10 cellular contexts compared by ENCODE assay signal in genomic region chr1:183600136-183600535, GRCh38. TPM values are rescaled to one million over a fixed set of nuclear protein-coding genes. Genes with fewer than 3 reads are reported as not detected.
DNase-seq lines count a peak whose midpoint lies in the region; ATAC-seq, FAIRE-seq and TF ChIP-seq lines count a peak whose summit lies in the region.
"Had no signal": no experiment of that assay in that cellular context is flagged by ENCODE, and none has a peak within 500 bp of the region (broad histone marks: within the 10 kb centered on the region; RNA-seq: fewer than 3 reads in every experiment).

No MANE protein-coding gene starts in this region.

- H3K9me1 ChIP-seq in keratinocyte (ENCODE audit: control insufficient read depth, extremely low read depth, insufficient read depth, low read length): no peaks in the 10 kb centered on the region

- dilution Hi-C loops in keratinocyte (cut with MboI; ENCODE audit: extremely low pct_ligation_motif_present, low sequenced_read_pairs): no loop called here

- FAIRE-seq in keratinocyte (lab: Jason Lieb, UNC): peak; percentile 57

- no peak overlapping the region for H3K4me2 ChIP-seq in keratinocyte (ENCODE audit: control insufficient read depth, extremely low read depth, insufficient read depth, low read depth, low read length)

- H3K27me3 ChIP-seq in keratinocyte (ENCODE audit: control insufficient read depth, extremely low read depth, insufficient read depth, low read length): no peaks in the 10 kb centered on the region

- H2AFZ ChIP-seq in keratinocyte (ENCODE audit: control insufficient read depth, low read length): no peak overlapping the region

- TF ChIP-seq CTCF in astrocyte of the cerebellum (IDR thresholded peaks at IDR 0.05; ENCODE audit: low read depth, low read length, missing control alignments): no peak
- no peak for TF ChIP-seq CTCF in keratinocyte (optimal IDR thresholded peaks at IDR 0.05 in 1 of 3, IDR thresholded peaks at IDR 0.05 in 1 of 3, conservative IDR thresholded peaks at IDR 0.05 in 1 of 3; ENCODE audit: extremely low read depth in 1 of 3, insufficient read depth in 2 of 3, low read length in 3 of 3)

- H3K36me3 ChIP-seq in keratinocyte (ENCODE audit: control insufficient read depth in 2 of 2, extremely low read depth in 1 of 2, insufficient read depth in 2 of 2, low read length in 2 of 2): no peaks in the 10 kb centered on the region

- in situ Hi-C loops in astrocyte of the cerebellum (cut with HindIII; ENCODE audit: low sequenced_read_pairs): loop anchor here (5.0 kb wide), 1 partner anchor 63 kb away; no protein-coding TSS in a partner anchor

- H3K4me1 ChIP-seq in keratinocyte (ENCODE audit: control insufficient read depth, extremely low read depth, insufficient read depth, low read length): no peaks in the 10 kb centered on the region

- H3K9me3 ChIP-seq in keratinocyte (ENCODE audit: control insufficient read depth, low read depth, low read length): no peaks in the 10 kb centered on the region

- DNase-seq in AG08396 (ENCODE audit: low spot score) (peak; percentile 54), M059J (ENCODE audit: low read depth) (peak; percentile 80), astrocyte of the cerebellum (ENCODE audit: low read depth) (peak; percentile 6), keratinocyte (ENCODE audit: low read depth, low spot score) (no peak), NCI-H748 treated with DMSO at 0.1 percent for 48 hours (lab: John Stamatoyannopoulos, UW) (no peak)
- DNase-seq: hypothalamus, Karpas-422 had no signal

- no peak overlapping the region for H3K9ac ChIP-seq in keratinocyte (ENCODE audit: control insufficient read depth, extremely low read depth, insufficient read depth, low read length)

- no peaks in the 10 kb centered on the region for H3K79me2 ChIP-seq in keratinocyte (ENCODE audit: control insufficient read depth, insufficient read depth, low read length)

- no peak for ATAC-seq in GM18511 (IDR thresholded peaks at IDR 0.05; ENCODE audit: unreplicated experiment)
- ATAC-seq in HG03025 (IDR thresholded peaks at IDR 0.05; ENCODE audit: low FRiP score, unreplicated experiment): no peak
- no peak for ATAC-seq in GM21360 (IDR thresholded peaks at IDR 0.05; ENCODE audit: unreplicated experiment)

- no peak overlapping the region for H3K4me3 ChIP-seq in astrocyte of the cerebellum (ENCODE audit: low read depth, low read length)
- H3K4me3 ChIP-seq in keratinocyte (ENCODE audit: control insufficient read depth in 2 of 3, extremely low read depth in 1 of 3, insufficient read depth in 2 of 3, low read depth in 1 of 3, low read length in 3 of 3): no peak overlapping the region

- no peaks in the 10 kb centered on the region for H4K20me1 ChIP-seq in keratinocyte (ENCODE audit: control insufficient read depth, extremely low read depth, insufficient read depth, low read length)

- no peak overlapping the region for H3K27ac ChIP-seq in keratinocyte (ENCODE audit: control insufficient read depth, insufficient read depth, low read length)

RNA-seq across cellular contexts. Expression of gene NCF2, which starts 9.9 kb away (rescaled TPM):
- 10.8 and 17.1 TPM in 2 replicates for total RNA-seq in M059J (2014; rRNA removed; shearing (Covaris generic))
- polyA plus RNA-seq in keratinocyte: 8.3 to 12.6 TPM (median 9.2 TPM) in 3 replicates
- polyA plus RNA-seq in keratinocyte (2011; ENCODE audit: low read depth): 63.3 TPM
- polyA plus RNA-seq in keratinocyte (2011; cell fraction: cytosol; rRNA removed): 10.0 and 12.3 TPM in 2 replicates
- 13.1 and 17.8 TPM in 2 replicates for polyA plus RNA-seq in keratinocyte (2011; cell fraction: nucleus; rRNA removed)
- polyA plus RNA-seq in keratinocyte (2012; ENCODE audit: low replicate concordance): 7.0 and 67.9 TPM in 2 replicates
- polyA minus RNA-seq in keratinocyte: 5.3 to 21.6 TPM (median 7.5 TPM) in 3 replicates
- polyA minus RNA-seq in keratinocyte (2011; cell fraction: cytosol; rRNA and poly(A)+ RNA removed): 8.4 TPM
- polyA minus RNA-seq in keratinocyte (2011; cell fraction: nucleus; rRNA and poly(A)+ RNA removed): 6.8 and 9.6 TPM in 2 replicates

RNA-seq across cellular contexts. Expression of gene ARPC5, which starts 35.4 kb away (rescaled TPM):
- 293 and 409 TPM in 2 replicates for total RNA-seq in M059J (2014; rRNA removed; shearing (Covaris generic))
- 146 to 255 TPM (median 184 TPM) in 3 replicates for polyA plus RNA-seq in keratinocyte
- 353 TPM for polyA plus RNA-seq in keratinocyte (2011; ENCODE audit: low read depth)
- 117 and 198 TPM in 2 replicates for polyA plus RNA-seq in keratinocyte (2011; cell fraction: cytosol; rRNA removed)
- 67.3 and 79.7 TPM in 2 replicates for polyA plus RNA-seq in keratinocyte (2011; cell fraction: nucleus; rRNA removed)
- 164 and 231 TPM in 2 replicates for polyA plus RNA-seq in keratinocyte (2012; ENCODE audit: low replicate concordance)
- polyA minus RNA-seq in keratinocyte: 45.8 to 71.8 TPM (median 53.7 TPM) in 3 replicates
- polyA minus RNA-seq in keratinocyte (2011; cell fraction: cytosol; rRNA and poly(A)+ RNA removed): 207 TPM
- 39.7 and 64.8 TPM in 2 replicates for polyA minus RNA-seq in keratinocyte (2011; cell fraction: nucleus; rRNA and poly(A)+ RNA removed)

RNA-seq across cellular contexts. Expression of gene APOBEC4, which starts 53.0 kb away (rescaled TPM):
- total RNA-seq in M059J (2014; rRNA removed; shearing (Covaris generic)): not detected in 2 replicates
- not detected in 3 replicates for polyA plus RNA-seq in keratinocyte
- polyA plus RNA-seq in keratinocyte (2011; ENCODE audit: low read depth): not detected
- polyA plus RNA-seq in keratinocyte (2011; cell fraction: cytosol; rRNA removed): not detected in 2 replicates
- polyA plus RNA-seq in keratinocyte (2011; cell fraction: nucleus; rRNA removed): not detected in 2 replicates
- polyA plus RNA-seq in keratinocyte (2012; ENCODE audit: low replicate concordance): not detected in 2 replicates
- polyA minus RNA-seq in keratinocyte: not detected in 3 replicates
- polyA minus RNA-seq in keratinocyte (2011; cell fraction: cytosol; rRNA and poly(A)+ RNA removed): not detected
- polyA minus RNA-seq in keratinocyte (2011; cell fraction: nucleus; rRNA and poly(A)+ RNA removed): not detected in 2 replicates

Comparison
In these comparisons a context has a peak if more than half of its experiments do, and no peak if none do; other contexts are left out.
1. DNase-seq: peak in AG08396 (single experiment), M059J (single experiment) and astrocyte of the cerebellum (single experiment); none in keratinocyte (single experiment) and NCI-H748 treated with DMSO at 0.1 percent for 48 hours (single experiment).